Comparison of ENCODE assay signal across 8 cellular contexts in genomic region chr12:110073049-110073831, GRCh38. TPM values are rescaled to one million over a fixed set of nuclear protein-coding genes. Genes with fewer than 3 reads are reported as not detected.
DNase-seq lines count a peak whose midpoint lies in the region; ATAC-seq and TF ChIP-seq lines count a peak whose summit lies in the region.

No MANE protein-coding gene starts in this region.

- H3K27ac Mint-ChIP-seq in T-helper 2 cell treated with Interferon-gamma antibody and Interleukin-4, amounts not matched to agents 5 μg/mL and 100 μg/mL, for 36 hours = peak overlapping the region; percentile 85

- H3K27me3 ChIP-seq in muscle layer of duodenum (ENCODE audit: low read depth, low read length) (no peaks in the 10 kb centered on the region), uterus (no peaks in the 10 kb centered on the region)

- TF ChIP-seq CTCF in coronary artery (IDR thresholded peaks at IDR 0.05) (no peak), uterus (IDR thresholded peaks at IDR 0.05) (no peak)

- no peaks in the 10 kb centered on the region for H3K9me3 ChIP-seq in muscle layer of duodenum (ENCODE audit: control insufficient read depth in 1 of 2, low read length in 2 of 2)
- no peaks in the 10 kb centered on the region for H3K9me3 ChIP-seq in uterus

- H3K4me1 Mint-ChIP-seq in T-helper 2 cell treated with Interferon-gamma antibody and Interleukin-4, amounts not matched to agents 5 μg/mL and 100 μg/mL, for 36 hours (ENCODE audit: low read depth) = peaks cover 60% of the 10 kb centered on the region

- peaks cover 30% of the 10 kb centered on the region for H3K36me3 Mint-ChIP-seq in T-helper 2 cell treated with Interferon-gamma antibody and Interleukin-4, amounts not matched to agents 5 μg/mL and 100 μg/mL, for 36 hours (ENCODE audit: low read depth)

- peak; percentile 72 for DNase-seq in activated CD8-positive, alpha-beta memory T cell treated with anti-CD3 and anti-CD28 coated beads for 24 hours
- no peak for DNase-seq in activated CD8-positive, alpha-beta memory T cell treated with anti-CD3 and anti-CD28 coated beads, Interleukin-2, amount 50 U/mL, for 4 hours
- DNase-seq in T-helper 2 cell treated with Interferon-gamma antibody and Interleukin-4, amounts not matched to agents 5 μg/mL and 100 μg/mL, for 36 hours (ENCODE audit: low spot score) = peak; percentile 40
- DNase-seq in coronary artery (ENCODE audit: low spot score) (no peak), uterus (peak in 1 of 2 donors; percentile 25)

- H3K4me3 Mint-ChIP-seq in T-helper 2 cell treated with Interferon-gamma antibody and Interleukin-4, amounts not matched to agents 5 μg/mL and 100 μg/mL, for 36 hours = peak overlapping the region; percentile 93

- H3K27ac ChIP-seq in coronary artery = peak overlapping the region in 1 of 2 donors; percentile 37
- no peak overlapping the region for H3K27ac ChIP-seq in muscle layer of duodenum (ENCODE audit: low read length)
- H3K27ac ChIP-seq in uterus = no peak overlapping the region

- H3K27me3 Mint-ChIP-seq in T-helper 2 cell treated with Interferon-gamma antibody and Interleukin-4, amounts not matched to agents 5 μg/mL and 100 μg/mL, for 36 hours (ENCODE audit: low read depth) = no peaks in the 10 kb centered on the region

- no peak for TF ChIP-seq POLR2A in uterus (IDR thresholded peaks at IDR 0.05)

- intact Hi-C loops in uterus (cut with DNase I; ENCODE audit: low total_unique reads) = no loop called here

- H3K4me1 ChIP-seq in muscle layer of duodenum (ENCODE audit: control insufficient read depth in 1 of 2, insufficient read depth in 2 of 2, low read length in 2 of 2) = peaks cover 0 to 11% of the 10 kb centered on the region in 2 donors
- no peaks in the 10 kb centered on the region for H3K4me1 ChIP-seq in uterus

- ATAC-seq in GM21576 (IDR thresholded peaks at IDR 0.05; ENCODE audit: unreplicated experiment) = no peak
- ATAC-seq in HG03280 (IDR thresholded peaks at IDR 0.05; ENCODE audit: unreplicated experiment) = no peak

- no peaks in the 10 kb centered on the region for H3K9me3 Mint-ChIP-seq in T-helper 2 cell treated with Interferon-gamma antibody and Interleukin-4, amounts not matched to agents 5 μg/mL and 100 μg/mL, for 36 hours

- H3K4me3 ChIP-seq in coronary artery (peak overlapping the region; percentile 68), muscle layer of duodenum (ENCODE audit: low read depth in 1 of 2, low read length in 2 of 2) (peak overlapping the region; percentile 71 to 73), uterus (peak overlapping the region; percentile 17 to 23)

- H3K36me3 ChIP-seq in muscle layer of duodenum (ENCODE audit: control insufficient read depth in 1 of 2, insufficient read depth in 2 of 2, low read length in 2 of 2) (no peaks in the 10 kb centered on the region), uterus (no peaks in the 10 kb centered on the region)

RNA-seq across cellular contexts. Expression of gene C12orf76, which starts 24.9 kb away (rescaled TPM):
- total RNA-seq in uterus = 10 to 100 TPM; 18.2 to 35.5 (median 28.4) TPM

RNA-seq across cellular contexts. Expression of gene IFT81, which starts 50.9 kb away (rescaled TPM):
- 10 to 100 TPM in 3 of 4 donors, 1 to 10 TPM in 1; 6.9 to 40.6 (median 20.7) TPM for total RNA-seq in uterus

Comparison
In these comparisons a context has a peak if more than half of its experiments do, and no peak if none do; other contexts are left out.
1. DNase-seq: peak in activated CD8-positive, alpha-beta memory T cell treated with anti-CD3 and anti-CD28 coated beads for 24 hours (single experiment) and T-helper 2 cell treated with Interferon-gamma antibody and Interleukin-4, amounts not matched to agents 5 μg/mL and 100 μg/mL, for 36 hours (single experiment); none in activated CD8-positive, alpha-beta memory T cell treated with anti-CD3 and anti-CD28 coated beads, Interleukin-2, amount 50 U/mL, for 4 hours (single experiment) and coronary artery (single experiment).
2. H3K4me3 ChIP-seq: peak in every context shown above with its lines; median percentile 72 in muscle layer of duodenum; 68 in coronary artery; 20 in uterus.